ENCODE assay signal across 8 cellular contexts in genomic region chr1:111202707-111203623, GRCh38. TPM values are rescaled to one million over a fixed set of nuclear protein-coding genes. Genes with fewer than 3 reads are reported as not detected.
DNase-seq lines count a peak whose midpoint lies in the region; ATAC-seq and TF ChIP-seq lines count a peak whose summit lies in the region.

No MANE protein-coding gene starts in this region.

- POLR2A ChIA-PET in activated B cell treated with CpG ODN at 0.5 μM for 24 hours (lab: Charles Lee), result interaction anchor here (0.5 to 7.2 kb wide), 32 partner anchors 7 to 489 kb away, joined by 3 to 258 read pairs (median 4); partner anchors contain the start of genes CD53, CEPT1, CHI3L2 and DRAM2

- no peak for ATAC-seq in Right ventricle myocardium superior (ENCODE audit: poor library complexity)
- ATAC-seq in activated B cell treated with CpG ODN at 0.5 μM for 24 hours (ENCODE audit: low read depth), result no peak
- peak; percentile 29 for ATAC-seq in left colon

- H3K36me3 Mint-ChIP-seq in activated B cell treated with CpG ODN at 0.5 μM for 24 hours (ENCODE audit: low read depth), result peaks cover 23% of the 10 kb centered on the region

- CTCF ChIA-PET in activated B cell treated with CpG ODN at 0.5 μM for 24 hours (lab: Charles Lee), result interaction anchor here (1.0 to 2.4 kb wide), 8 partner anchors 11 to 172 kb away, joined by 3 to 14 read pairs (median 4); no protein-coding TSS in a partner anchor

- peak overlapping the region in 1 of 2 donors; percentile 61 for H3K27ac ChIP-seq in right atrium auricular region
- peak overlapping the region; percentile 78 for H3K27ac ChIP-seq in vagina

- peak; percentile 57 for DNase-seq in right atrium auricular region (ENCODE audit: low spot score)
- no peak for DNase-seq in Right ventricle myocardium superior
- DNase-seq in activated B cell treated with CpG ODN at 0.5 μM for 24 hours, result no peak
- no peak for DNase-seq in left colon
- DNase-seq in vagina (ENCODE audit: extremely low spot score in 2 of 2), result no peak
- DNase-seq in NCI-H2107 (lab: John Stamatoyannopoulos, UW), result no peak
- no peak for DNase-seq in activated gamma-delta T cell (lab: John Stamatoyannopoulos, UW)
- no peak for DNase-seq in HAP-1 (ENCODE audit: low spot score in 2 of 2)

- H3K27me3 ChIP-seq in right atrium auricular region (no peaks in the 10 kb centered on the region), vagina (no peaks in the 10 kb centered on the region), HAP-1 (ENCODE audit: low read depth) (peaks cover 8% of the 10 kb centered on the region; the same call in 1 of the 2 replicates)

- intact Hi-C loops in Right ventricle myocardium superior (cut with DNase I), result no loop called here
- intact Hi-C loops in activated B cell treated with CpG ODN at 0.5 μM for 24 hours (cut with micrococcal nuclease), result loop anchor here (1.0 to 5.0 kb wide), 7 partner anchors 10 to 554 kb away; partner anchors contain the start of genes CEPT1, DDX20 and DRAM2
- intact Hi-C loops in left colon (cut with DNase I, micrococcal nuclease), result no loop called here
- intact Hi-C loops in vagina (cut with DNase I), result no loop called here

- H3K9me3 ChIP-seq in right atrium auricular region (no peaks in the 10 kb centered on the region), vagina (no peaks in the 10 kb centered on the region), HAP-1 (no peaks in the 10 kb centered on the region)

- peak overlapping the region in 1 of 2 donors; percentile 64 for H3K4me3 ChIP-seq in right atrium auricular region
- H3K4me3 ChIP-seq in vagina, result peak overlapping the region; percentile 70 to 77
- no peak overlapping the region for H3K4me3 ChIP-seq in HAP-1

- H3K27ac Mint-ChIP-seq in activated B cell treated with CpG ODN at 0.5 μM for 24 hours, result peak overlapping the region; percentile 93

- H3K4me1 ChIP-seq in right atrium auricular region (peaks cover 0 to 13% of the 10 kb centered on the region in 2 donors), vagina (peaks cover 37% of the 10 kb centered on the region), HAP-1 (no peaks in the 10 kb centered on the region)

- H3K27me3 Mint-ChIP-seq in activated B cell treated with CpG ODN at 0.5 μM for 24 hours, result no peaks in the 10 kb centered on the region

- TF ChIP-seq CTCF in right atrium auricular region (IDR thresholded peaks at IDR 0.05), result no peak
- TF ChIP-seq CTCF in activated B cell treated with CpG ODN at 0.5 μM for 24 hours (IDR thresholded peaks at IDR 0.05), result no peak
- no peak for TF ChIP-seq CTCF in vagina (IDR thresholded peaks at IDR 0.05)

- peak overlapping the region; percentile 89 for H3K4me3 Mint-ChIP-seq in activated B cell treated with CpG ODN at 0.5 μM for 24 hours

- H3K36me3 ChIP-seq in right atrium auricular region (no peaks in the 10 kb centered on the region), vagina (no peaks in the 10 kb centered on the region), HAP-1 (replicated peaks) (no peaks in the 10 kb centered on the region)

- in situ Hi-C loops in HAP-1 (cut with MboI; ENCODE audit: low sequenced_read_pairs), result no loop called here

- no peak for TF ChIP-seq POLR2A in vagina (IDR thresholded peaks at IDR 0.05)

- peaks cover 90% of the 10 kb centered on the region for H3K4me1 Mint-ChIP-seq in activated B cell treated with CpG ODN at 0.5 μM for 24 hours

- no peaks in the 10 kb centered on the region for H3K9me3 Mint-ChIP-seq in activated B cell treated with CpG ODN at 0.5 μM for 24 hours

RNA-seq across cellular contexts. Expression of gene DENND2D, which starts 2.5 kb away (rescaled TPM):
- total RNA-seq in right atrium auricular region (1 to 10 TPM; 1.7 to 5.7 TPM), Right ventricle myocardium superior (3.0 TPM), activated B cell treated with CpG ODN at 0.5 μM for 24 hours (48.9 and 58.6 TPM in 2 replicates), left colon (10 to 100 TPM; 54.1 to 63.5 TPM), vagina (25.5 TPM)

RNA-seq across cellular contexts. Expression of gene CHI3L2, which starts 24.5 kb away (rescaled TPM):
- 1 to 10 TPM in 1 of 2 donors, under 1 TPM in 1; 0.52 to 9.9 TPM for total RNA-seq in right atrium auricular region
- total RNA-seq in Right ventricle myocardium superior, result 3.7 TPM
- total RNA-seq in activated B cell treated with CpG ODN at 0.5 μM for 24 hours, result 19.6 and 23.6 TPM in 2 replicates
- 1 to 10 TPM in 1 of 2 donors, under 1 TPM in 1; 0.40 to 1.2 TPM for total RNA-seq in left colon
- 5.6 TPM for total RNA-seq in vagina
